Comparison of ENCODE assay signal across 16 cellular contexts in the genomic region with DNA sequence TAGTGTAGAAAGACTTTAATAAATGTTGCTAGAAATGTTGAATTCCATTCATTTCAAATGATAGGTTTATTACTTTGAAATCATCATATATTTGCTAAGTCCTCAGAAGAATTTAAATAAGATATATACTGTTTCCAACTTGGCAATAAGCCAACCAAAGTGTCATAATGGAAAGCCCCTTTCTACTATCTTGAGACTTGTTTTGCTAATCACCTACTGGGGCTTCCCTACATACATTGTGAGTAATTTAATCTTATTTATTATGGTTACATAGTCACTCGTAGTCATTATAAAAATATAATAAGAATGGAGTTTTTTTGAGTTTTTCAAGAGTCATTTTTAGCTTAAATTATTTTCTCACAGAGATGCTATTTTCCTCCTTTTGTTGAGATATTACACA. TPM values are rescaled to one million over a fixed set of nuclear protein-coding genes. Genes with fewer than 3 reads are reported as not detected.
DNase-seq lines count a peak whose midpoint lies in the region; ATAC-seq, FAIRE-seq and TF ChIP-seq lines count a peak whose summit lies in the region.
"Had no signal": no experiment of that assay in that cellular context is flagged by ENCODE, and none has a peak within 500 bp of the region (broad histone marks: within the 10 kb centered on the region; RNA-seq: fewer than 3 reads in every experiment).

No MANE protein-coding gene starts in this region.

- H3K9me3 Mint-ChIP-seq in activated CD8-positive, alpha-beta T cell treated with anti-CD3 and anti-CD28 coated beads for 36 hours, result peaks cover 6% of the 10 kb centered on the region
- H3K9me3 Mint-ChIP-seq: activated naive CD4-positive, alpha-beta T cell treated with anti-CD3 and anti-CD28 coated beads, Interleukin-2, amount 10 ng/mL, durations not matched to agents 7 days and 5 days had no signal

- WGBS in upper lobe of left lung, 2 donors, result 74 to 84% methylated on average over 1 of the region's 1 CpG

- H3K9me3 ChIP-seq in upper lobe of left lung, result no peaks in the 10 kb centered on the region

- no peak overlapping the region for H3K4me3 Mint-ChIP-seq in activated CD8-positive, alpha-beta T cell treated with anti-CD3 and anti-CD28 coated beads for 36 hours
- H3K4me3 Mint-ChIP-seq: activated CD8-positive, alpha-beta T cell treated with anti-CD3 and anti-CD28 coated beads, Interleukin-2, amount 10 ng/mL, durations not matched to agents 7 days and 5 days; activated naive CD4-positive, alpha-beta T cell treated with anti-CD3 and anti-CD28 coated beads, Interleukin-2, amount 10 ng/mL, durations not matched to agents 7 days and 5 days had no signal

- no peak overlapping the region for H3K27ac Mint-ChIP-seq in activated CD8-positive, alpha-beta T cell treated with anti-CD3 and anti-CD28 coated beads for 36 hours
- H3K27ac Mint-ChIP-seq: activated CD8-positive, alpha-beta T cell treated with anti-CD3 and anti-CD28 coated beads, Interleukin-2, amount 10 ng/mL, durations not matched to agents 7 days and 5 days; activated naive CD4-positive, alpha-beta T cell treated with anti-CD3 and anti-CD28 coated beads, Interleukin-2, amount 10 ng/mL, durations not matched to agents 7 days and 5 days had no signal

- intact Hi-C loops in activated CD8-positive, alpha-beta T cell treated with anti-CD3 and anti-CD28 coated beads for 36 hours (cut with micrococcal nuclease), result no loop called here

- TF ChIP-seq EP300 in upper lobe of left lung (IDR thresholded peaks at IDR 0.05), result no peak

- TF ChIP-seq POLR2A in upper lobe of left lung (IDR thresholded peaks at IDR 0.05), result no peak

- H3K4me1 ChIP-seq in upper lobe of left lung, result no peaks in the 10 kb centered on the region

- H3K27me3 Mint-ChIP-seq in activated CD8-positive, alpha-beta T cell treated with anti-CD3 and anti-CD28 coated beads for 36 hours, result peaks cover 14% of the 10 kb centered on the region

- POLR2A ChIA-PET in activated CD8-positive, alpha-beta T cell treated with anti-CD3 and anti-CD28 coated beads for 36 hours (lab: Charles Lee), result no interaction called here

- peak; percentile 36 for FAIRE-seq in GM18507 (lab: Jason Lieb, UNC)

- ATAC-seq in GM21360 (IDR thresholded peaks at IDR 0.05; ENCODE audit: unreplicated experiment) (peak; percentile 53), HG03520 (IDR thresholded peaks at IDR 0.05; ENCODE audit: unreplicated experiment) (peak; percentile 70), upper lobe of left lung (ENCODE audit: low FRiP score in 2 of 2) (no peak)
- no peak for ATAC-seq in activated CD8-positive, alpha-beta T cell treated with anti-CD3 and anti-CD28 coated beads for 36 hours
- ATAC-seq: activated CD8-positive, alpha-beta T cell treated with anti-CD3 and anti-CD28 coated beads, Interleukin-2, amount 10 ng/mL, durations not matched to agents 7 days and 5 days; esophagus mucosa had no signal

- no peaks in the 10 kb centered on the region for H3K36me3 Mint-ChIP-seq in activated CD8-positive, alpha-beta T cell treated with anti-CD3 and anti-CD28 coated beads for 36 hours (ENCODE audit: low read depth)
- H3K36me3 Mint-ChIP-seq: activated naive CD4-positive, alpha-beta T cell treated with anti-CD3 and anti-CD28 coated beads, Interleukin-2, amount 10 ng/mL, durations not matched to agents 7 days and 5 days had no signal

- TF ChIP-seq CTCF in upper lobe of left lung (IDR thresholded peaks at IDR 0.05), result no peak
- no peak for TF ChIP-seq CTCF in activated CD8-positive, alpha-beta T cell treated with anti-CD3 and anti-CD28 coated beads for 36 hours (IDR thresholded peaks at IDR 0.05)

- H3K27ac ChIP-seq in upper lobe of left lung (no peak overlapping the region), caudate nucleus (ENCODE audit: low read depth, low read length) (no peak overlapping the region)

- H3K27me3 ChIP-seq in upper lobe of left lung, result no peaks in the 10 kb centered on the region

- H3K4me1 Mint-ChIP-seq in activated CD8-positive, alpha-beta T cell treated with anti-CD3 and anti-CD28 coated beads for 36 hours (ENCODE audit: low read depth), result peaks cover 4% of the 10 kb centered on the region
- H3K4me1 Mint-ChIP-seq: activated naive CD4-positive, alpha-beta T cell treated with anti-CD3 and anti-CD28 coated beads, Interleukin-2, amount 10 ng/mL, durations not matched to agents 7 days and 5 days had no signal

- no peak for DNase-seq in GM18507 (ENCODE audit: extremely low spot score, insufficient read length, low read depth)
- peak; percentile 20 for DNase-seq in glomerular visceral epithelial cell (ENCODE audit: extremely low spot score)
- no peak for DNase-seq in upper lobe of left lung
- no peak for DNase-seq in activated CD8-positive, alpha-beta T cell treated with anti-CD3 and anti-CD28 coated beads for 36 hours
- no peak for DNase-seq in NCI-H226
- DNase-seq in caudate nucleus (lab: John Stamatoyannopoulos, UW), result no peak
- DNase-seq: activated CD8-positive, alpha-beta T cell treated with anti-CD3 and anti-CD28 coated beads, Interleukin-2, amount 10 ng/mL, durations not matched to agents 7 days and 5 days; activated naive CD4-positive, alpha-beta T cell treated with anti-CD3 and anti-CD28 coated beads, Interleukin-2, amount 10 ng/mL, durations not matched to agents 7 days and 5 days; cerebellar nuclear complex; mesenchymal stem cell; NCI-H2171 treated with DMSO at 0.1 percent for 48 hours; nucleus accumbens; OCI-M1 had no signal

- H3K36me3 ChIP-seq in upper lobe of left lung, result no peaks in the 10 kb centered on the region

- H3K4me3 ChIP-seq in upper lobe of left lung, result no peak overlapping the region

- CTCF ChIA-PET in activated CD8-positive, alpha-beta T cell treated with anti-CD3 and anti-CD28 coated beads for 36 hours (lab: Charles Lee), result no interaction called here

RNA-seq across cellular contexts. Expression of a gene that starts 20.7 kb away (rescaled TPM):
- 1 to 10 TPM in 1 of 6 donors, under 1 TPM in 1, not detected in 4; 0.49 to 1.0 TPM for total RNA-seq in upper lobe of left lung
- total RNA-seq in activated CD8-positive, alpha-beta T cell treated with anti-CD3 and anti-CD28 coated beads for 36 hours, result under 1 TPM in 1 of 2 experiments, not detected in 1; 0.14 TPM
- total RNA-seq: activated CD8-positive, alpha-beta T cell treated with anti-CD3 and anti-CD28 coated beads, Interleukin-2, amount 10 ng/mL, durations not matched to agents 7 days and 5 days had no signal

Comparison
In these comparisons a context has a peak if more than half of its experiments do, and no peak if none do; other contexts are left out.
1. ATAC-seq: peak in GM21360 (single experiment) and HG03520 (single experiment); none in upper lobe of left lung (0 of 2) and activated CD8-positive, alpha-beta T cell treated with anti-CD3 and anti-CD28 coated beads for 36 hours (single experiment).